Comparison of ENCODE assay signal across 8 cellular contexts in the genomic region with DNA sequence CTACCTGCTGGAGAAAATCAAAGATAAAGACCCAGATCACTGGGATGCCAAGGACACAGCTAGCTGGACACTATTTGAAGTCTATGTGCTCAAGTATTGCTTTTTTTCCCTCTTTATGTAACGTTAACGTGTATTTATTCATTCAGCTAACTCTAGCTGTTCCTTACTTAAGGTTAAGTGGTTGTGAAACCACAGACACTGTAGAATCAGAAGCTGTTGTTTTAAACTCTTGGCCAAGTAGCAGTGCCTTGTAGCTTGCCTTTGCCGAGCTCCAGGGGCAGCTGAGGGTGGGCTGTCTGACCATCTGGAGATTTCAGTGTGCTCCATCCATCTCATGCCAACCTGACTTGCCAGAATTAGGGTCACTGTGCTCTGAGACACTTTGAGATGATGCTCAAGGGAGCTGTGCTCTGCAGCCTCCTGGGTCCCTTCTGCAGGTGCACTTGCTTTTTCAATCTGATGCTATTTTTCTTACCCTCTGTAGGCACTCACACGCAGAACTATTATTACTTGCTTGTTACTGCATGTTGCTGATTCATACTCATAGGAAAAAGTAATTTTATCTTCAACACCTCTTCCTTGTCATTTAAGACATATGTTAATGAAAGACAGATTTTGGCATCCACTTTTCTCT.
DNase-seq lines count a peak whose midpoint lies in the region; ATAC-seq, FAIRE-seq and TF ChIP-seq lines count a peak whose summit lies in the region.

No MANE protein-coding gene starts in this region.

- H3K27me3 ChIP-seq in dorsolateral prefrontal cortex = no peaks in the 10 kb centered on the region

- intact Hi-C loops in dorsolateral prefrontal cortex (cut with DNase I) = loop anchor here in 1 of 2 donors (2.0 kb wide), 2 partner anchors 99 to 159 kb away; no protein-coding TSS in a partner anchor

- in situ Hi-C loops in G401 (cut with HindIII; ENCODE audit: low sequenced_read_pairs) = no loop called here

- ATAC-seq in HG03571 (IDR thresholded peaks at IDR 0.05; ENCODE audit: unreplicated experiment) (peak; percentile 26), HG03520 (IDR thresholded peaks at IDR 0.05; ENCODE audit: unreplicated experiment) (no peak)

- FAIRE-seq in GM19239 (lab: Jason Lieb, UNC) = peak; percentile 95

- DNase-seq in G401 (ENCODE audit: low spot score) (peak; percentile 66), GM19239 (ENCODE audit: insufficient read length, low spot score) (no peak), dorsolateral prefrontal cortex (peak in 1 of 10 donors; percentile 29), AG20443 (ENCODE audit: low spot score) (no peak), NOMO-1 treated with dmso at 0.1 percent for 144 hours (lab: John Stamatoyannopoulos, UW; ENCODE audit: unreplicated experiment) (no peak)
- DNase-seq in NK-92 treated with Interleukin-12 subunit alpha and Interleukin-12 subunit beta, amount 100 ng/mL, for 24 hours (lab: John Stamatoyannopoulos, UW) = no peak

- no peak for TF ChIP-seq CTCF in dorsolateral prefrontal cortex (IDR thresholded peaks at IDR 0.05 in 54 of 56, conservative IDR thresholded peaks at IDR 0.05 in 2 of 56; ENCODE audit: low read depth in 1 of 56, partially characterized antibody in 56 of 56)

- peak overlapping the region in 57 of 59 donors; percentile 40 to 97 (median 87) for H3K27ac ChIP-seq in dorsolateral prefrontal cortex

- peak overlapping the region in 5 of 59 donors; percentile 1 to 42 (median 8) for H3K4me3 ChIP-seq in dorsolateral prefrontal cortex
